11 cellular contexts compared by ENCODE assay signal in genomic region chr7:132249591-132249971, GRCh38.
DNase-seq lines count a peak whose midpoint lies in the region; ATAC-seq and TF ChIP-seq lines count a peak whose summit lies in the region.
"Had no signal": no experiment of that assay in that cellular context is flagged by ENCODE, and none has a peak within 500 bp of the region (broad histone marks: within the 10 kb centered on the region; RNA-seq: fewer than 3 reads in every experiment).

No MANE protein-coding gene starts in this region.

- no peaks in the 10 kb centered on the region for H3K36me3 Mint-ChIP-seq in mesothelial cell of epicardium

- WGBS in testis, 2 donors: 0 to 26% methylated on average over 1 to 6 of the region's 6 CpGs

- CTCF ChIA-PET in PC-3 (lab: Charles Lee): no interaction called here

- POLR2A ChIA-PET in PC-3 (lab: Charles Lee; ENCODE audit: unreplicated experiment): no interaction called here

- no peak overlapping the region for H3K9ac ChIP-seq in PC-3 (ENCODE audit: low read length)

- DNase-seq in NCI-H510A treated with DMSO at 0.1 percent for 48 hours (lab: John Stamatoyannopoulos, UW): peak; percentile 17
- no peak for DNase-seq in NCI-H510A (lab: John Stamatoyannopoulos, UW)
- peak; percentile 38 for DNase-seq in PC-3
- DNase-seq in foreskin keratinocyte: no peak
- peak; percentile 65 for DNase-seq in testis
- no peak for DNase-seq in activated CD8-positive, alpha-beta memory T cell treated with anti-CD3 and anti-CD28 coated beads, Interleukin-2, amount 50 U/mL, for 48 hours
- no peak for DNase-seq in mesothelial cell of epicardium (ENCODE audit: low spot score in 2 of 2, unreplicated experiment in 2 of 2)
- no peak for DNase-seq in activated T-cell treated with anti-CD3 and anti-CD28 coated beads, Interleukin-2, amount 50 U/mL, for 48 hours
- DNase-seq: activated naive CD4-positive, alpha-beta T cell; uterus had no signal

- no TSS peak for BruUV-seq in PC-3 (replicated peaks; lab: Mats Ljungman, UMichigan)

- H3K27ac Mint-ChIP-seq in mesothelial cell of epicardium: no peak overlapping the region
- H3K27ac Mint-ChIP-seq: B cell had no signal

- no peak for TF ChIP-seq POLR2A in testis (IDR thresholded peaks at IDR 0.05)

- H3K27me3 Mint-ChIP-seq in mesothelial cell of epicardium (ENCODE audit: low read depth): peaks cover 14% of the 10 kb centered on the region

- H3K4me2 ChIP-seq in PC-3 (ENCODE audit: low read length): no peak overlapping the region

- ATAC-seq in PC-3 (peak; percentile 33), foreskin keratinocyte (peak; percentile 42)

- TF ChIP-seq CTCF in PC-3 (conservative IDR thresholded peaks at IDR 0.05; ENCODE audit: low read depth, low read length): peak; percentile 58
- peak; percentile 53 for TF ChIP-seq CTCF in foreskin keratinocyte (conservative IDR thresholded peaks at IDR 0.05)
- no peak for TF ChIP-seq CTCF in testis (IDR thresholded peaks at IDR 0.05)
- TF ChIP-seq CTCF in mesothelial cell of epicardium (IDR thresholded peaks at IDR 0.05; ENCODE audit: unreplicated experiment): no peak

- no peak overlapping the region for H3K27ac ChIP-seq in PC-3 (ENCODE audit: low read length)
- H3K27ac ChIP-seq in foreskin keratinocyte: no peak overlapping the region
- H3K27ac ChIP-seq in testis: peak overlapping the region; percentile 2 to 23
- H3K27ac ChIP-seq: uterus had no signal

- intact Hi-C loops in PC-3 (cut with micrococcal nuclease) (no loop called here), testis (cut with DNase I; ENCODE audit: low total_unique reads) (no loop called here)

- H3K4me3 Mint-ChIP-seq in mesothelial cell of epicardium: no peak overlapping the region
- H3K4me3 Mint-ChIP-seq: B cell had no signal

- H3K9me3 Mint-ChIP-seq in mesothelial cell of epicardium: peaks cover 13% of the 10 kb centered on the region

- no peaks in the 10 kb centered on the region for H4K20me1 ChIP-seq in PC-3 (ENCODE audit: low read length)

- no peaks in the 10 kb centered on the region for H3F3A ChIP-seq in PC-3 (ENCODE audit: low read length, unreplicated experiment)

- H3K36me3 ChIP-seq in PC-3 (ENCODE audit: low read depth, low read length): no peaks in the 10 kb centered on the region
- H3K36me3 ChIP-seq in testis (ENCODE audit: low read depth, missing control alignments): no peaks in the 10 kb centered on the region
- H3K36me3 ChIP-seq: uterus had no signal

- H3K4me3 ChIP-seq in PC-3 (ENCODE audit: low read length): no peak overlapping the region
- no peak overlapping the region for H3K4me3 ChIP-seq in testis
- H3K4me3 ChIP-seq: uterus had no signal

- H3K27me3 ChIP-seq in PC-3 (ENCODE audit: low read length): no peaks in the 10 kb centered on the region
- H3K27me3 ChIP-seq in foreskin keratinocyte: peaks cover 26% of the 10 kb centered on the region
- H3K27me3 ChIP-seq in testis: no peaks in the 10 kb centered on the region
- H3K27me3 ChIP-seq: uterus had no signal

- no peaks in the 10 kb centered on the region for H3K9me2 ChIP-seq in PC-3 (replicated peaks; ENCODE audit: low read length)

- H3K79me2 ChIP-seq in PC-3 (ENCODE audit: low read length): no peaks in the 10 kb centered on the region

- no peak overlapping the region for H2AFZ ChIP-seq in PC-3 (ENCODE audit: low read length)

- H3K9me3 ChIP-seq in PC-3 (ENCODE audit: low read length): no peaks in the 10 kb centered on the region
- no peaks in the 10 kb centered on the region for H3K9me3 ChIP-seq in testis
- H3K9me3 ChIP-seq: uterus had no signal

- H3K4me1 ChIP-seq in PC-3 (ENCODE audit: insufficient read depth, low read length): peaks cover 29% of the 10 kb centered on the region
- no peaks in the 10 kb centered on the region for H3K4me1 ChIP-seq in foreskin keratinocyte
- peaks cover 21% of the 10 kb centered on the region for H3K4me1 ChIP-seq in testis
- H3K4me1 ChIP-seq: uterus had no signal

- peaks cover 24% of the 10 kb centered on the region for H3K4me1 Mint-ChIP-seq in mesothelial cell of epicardium
- H3K4me1 Mint-ChIP-seq: B cell had no signal

Comparison
In these comparisons a context has a peak if more than half of its experiments do, and no peak if none do; other contexts are left out.
1. DNase-seq: peak in NCI-H510A treated with DMSO at 0.1 percent for 48 hours (single experiment), PC-3 (single experiment) and testis (single experiment); none in NCI-H510A (single experiment), foreskin keratinocyte (0 of 2), activated CD8-positive, alpha-beta memory T cell treated with anti-CD3 and anti-CD28 coated beads, Interleukin-2, amount 50 U/mL, for 48 hours (single experiment), mesothelial cell of epicardium (0 of 2) and activated T-cell treated with anti-CD3 and anti-CD28 coated beads, Interleukin-2, amount 50 U/mL, for 48 hours (0 of 2).
2. H3K27ac ChIP-seq: peak in testis (2 of 2); none in PC-3 (single experiment) and foreskin keratinocyte (single experiment).
3. CTCF ChIP-seq: peak in PC-3 (single experiment) and foreskin keratinocyte (single experiment); none in testis (0 of 3) and mesothelial cell of epicardium (single experiment).